22 cellular contexts compared by ENCODE assay signal in genomic region chr18:79940814-79941472, GRCh38. TPM values are rescaled to one million over a fixed set of nuclear protein-coding genes. Genes with fewer than 3 reads are reported as not detected.
A peak's percentile ranks its signal among the peaks of the same experiment; 100 is the strongest.
DNase-seq lines count a peak whose midpoint lies in the region; ATAC-seq and TF ChIP-seq lines count a peak whose summit lies in the region.
"Had no signal": no experiment of that assay in that cellular context is flagged by ENCODE, and none has a peak within 500 bp of the region (broad histone marks: within the 10 kb centered on the region; RNA-seq: fewer than 3 reads in every experiment).

No MANE protein-coding gene starts in this region.

- H3K4me3 Mint-ChIP-seq in activated naive CD8-positive, alpha-beta T cell treated with anti-CD3 and anti-CD28 coated beads, Interleukin-2, amount 10 ng/mL, durations not matched to agents 7 days and 5 days: no peak overlapping the region
- no peak overlapping the region for H3K4me3 Mint-ChIP-seq in activated naive CD8-positive, alpha-beta T cell treated with anti-CD3 and anti-CD28 coated beads, Interleukin-2, amount 50 U/mL, for 24 hours
- H3K4me3 Mint-ChIP-seq in activated T-cell treated with anti-CD3 and anti-CD28 coated beads, Interleukin-2, amount 50 U/mL, for 4 hours: no peak overlapping the region
- H3K4me3 Mint-ChIP-seq: activated CD8-positive, alpha-beta T cell treated with anti-CD3 and anti-CD28 coated beads, Interleukin-2, amount 10 ng/mL, durations not matched to agents 7 days and 5 days; activated naive CD8-positive, alpha-beta T cell; HFFc6; neural crest cell had no signal

- intact Hi-C loops in dorsolateral prefrontal cortex (cut with DNase I): loop anchor here in 1 of 2 donors (10.0 kb wide), 1 partner anchor 266 kb away; the partner anchor contains the start of gene CTDP1

- H3K36me3 Mint-ChIP-seq in activated naive CD8-positive, alpha-beta T cell treated with anti-CD3 and anti-CD28 coated beads, Interleukin-2, amount 10 ng/mL, durations not matched to agents 7 days and 5 days: peaks cover 45% of the 10 kb centered on the region
- H3K36me3 Mint-ChIP-seq in activated naive CD8-positive, alpha-beta T cell treated with anti-CD3 and anti-CD28 coated beads, Interleukin-2, amount 50 U/mL, for 24 hours (ENCODE audit: low read depth): peaks cover 38% of the 10 kb centered on the region
- H3K36me3 Mint-ChIP-seq in activated T-cell treated with anti-CD3 and anti-CD28 coated beads, Interleukin-2, amount 50 U/mL, for 4 hours (ENCODE audit: insufficient read depth): peaks cover 50% of the 10 kb centered on the region

- no peak for TF ChIP-seq POLR2A in upper lobe of left lung (IDR thresholded peaks at IDR 0.05)

- no peaks in the 10 kb centered on the region for H3K9me3 ChIP-seq in upper lobe of left lung
- H3K9me3 ChIP-seq: prostate gland had no signal

- peaks cover 12 to 46% (median 19%) of the 10 kb centered on the region in 4 donors for H3K4me1 ChIP-seq in upper lobe of left lung

- peaks cover 10 to 68% (median 30%) of the 10 kb centered on the region in 4 donors for H3K36me3 ChIP-seq in upper lobe of left lung
- H3K36me3 ChIP-seq: prostate gland had no signal

- POLR2A ChIA-PET in activated naive CD8-positive, alpha-beta T cell treated with anti-CD3 and anti-CD28 coated beads, Interleukin-2, amount 10 ng/mL, durations not matched to agents 7 days and 5 days (lab: Charles Lee): interaction anchor here (1.1 kb wide), 1 partner anchor 42 kb away, joined by 3 read pairs; no protein-coding TSS in a partner anchor

- H3K27ac Mint-ChIP-seq in activated naive CD8-positive, alpha-beta T cell treated with anti-CD3 and anti-CD28 coated beads, Interleukin-2, amount 10 ng/mL, durations not matched to agents 7 days and 5 days: no peak overlapping the region
- no peak overlapping the region for H3K27ac Mint-ChIP-seq in activated naive CD8-positive, alpha-beta T cell treated with anti-CD3 and anti-CD28 coated beads, Interleukin-2, amount 50 U/mL, for 24 hours
- H3K27ac Mint-ChIP-seq: activated CD8-positive, alpha-beta T cell treated with anti-CD3 and anti-CD28 coated beads, Interleukin-2, amount 10 ng/mL, durations not matched to agents 7 days and 5 days; activated naive CD8-positive, alpha-beta T cell; HFFc6 had no signal

- TF ChIP-seq EP300 in upper lobe of left lung (IDR thresholded peaks at IDR 0.05): no peak

- WGBS in upper lobe of left lung, 2 donors: 76 to 85% methylated on average over 16 to 17 of the region's 17 CpGs

- ATAC-seq in activated naive CD8-positive, alpha-beta T cell treated with anti-CD3 and anti-CD28 coated beads, Interleukin-2, amount 10 ng/mL, durations not matched to agents 7 days and 5 days (ENCODE audit: low read depth): no peak
- ATAC-seq in activated naive CD8-positive, alpha-beta T cell treated with anti-CD3 and anti-CD28 coated beads, Interleukin-2, amount 50 U/mL, for 24 hours: no peak
- no peak for ATAC-seq in omental fat pad (ENCODE audit: low FRiP score)
- no peak for ATAC-seq in upper lobe of left lung (ENCODE audit: low FRiP score in 2 of 2)
- no peak for ATAC-seq in activated T-cell treated with anti-CD3 and anti-CD28 coated beads, Interleukin-2, amount 50 U/mL, for 4 hours
- ATAC-seq: activated CD8-positive, alpha-beta T cell treated with anti-CD3 and anti-CD28 coated beads, Interleukin-2, amount 10 ng/mL, durations not matched to agents 7 days and 5 days had no signal

- H3K4me1 Mint-ChIP-seq in activated naive CD8-positive, alpha-beta T cell treated with anti-CD3 and anti-CD28 coated beads, Interleukin-2, amount 10 ng/mL, durations not matched to agents 7 days and 5 days: peaks cover 14% of the 10 kb centered on the region
- H3K4me1 Mint-ChIP-seq in activated naive CD8-positive, alpha-beta T cell treated with anti-CD3 and anti-CD28 coated beads, Interleukin-2, amount 50 U/mL, for 24 hours: peaks cover 23% of the 10 kb centered on the region
- peaks cover 23% of the 10 kb centered on the region for H3K4me1 Mint-ChIP-seq in activated T-cell treated with anti-CD3 and anti-CD28 coated beads, Interleukin-2, amount 50 U/mL, for 4 hours (ENCODE audit: low read depth)

- DNase-seq in activated naive CD8-positive, alpha-beta T cell treated with anti-CD3 and anti-CD28 coated beads, Interleukin-2, amount 10 ng/mL, durations not matched to agents 7 days and 5 days: peak; percentile 17
- no peak for DNase-seq in activated naive CD8-positive, alpha-beta T cell treated with anti-CD3 and anti-CD28 coated beads, Interleukin-2, amount 50 U/mL, for 24 hours
- DNase-seq in dorsolateral prefrontal cortex: peak in 7 of 10 donors; percentile 15 to 31 (median 24)
- peak; percentile 17 for DNase-seq in omental fat pad (ENCODE audit: low spot score)
- peak; percentile 16 to 48 for DNase-seq in upper lobe of left lung
- no peak for DNase-seq in occipital lobe (lab: John Stamatoyannopoulos, UW)
- no peak for DNase-seq in activated T-cell treated with anti-CD3 and anti-CD28 coated beads, Interleukin-2, amount 50 U/mL, for 4 hours
- DNase-seq in NCI-H2171 treated with DMSO at 0.1 percent for 48 hours (lab: John Stamatoyannopoulos, UW): no peak
- DNase-seq: activated CD8-positive, alpha-beta T cell treated with anti-CD3 and anti-CD28 coated beads, Interleukin-2, amount 10 ng/mL, durations not matched to agents 7 days and 5 days; brain microvascular endothelial cell; cortex of kidney; HFFc6; Kasumi-1; NCI-H1930; NCI-H2227 treated with DMSO at 0.1 percent for 48 hours; NCI-H774; stimulated activated CD4-positive, alpha-beta T cell treated with anti-CD3 and anti-CD28 coated beads, Interleukin-2, amount 100 ng/mL, for 48 hours; stimulated activated naive CD4-positive, alpha-beta T cell treated with Interleukin-2 at 50 U/mL for 16 hours had no signal

- H3K27ac ChIP-seq in dorsolateral prefrontal cortex (peak overlapping the region in 9 of 59 donors; percentile 9 to 69 (median 39)), upper lobe of left lung (peak overlapping the region in 1 of 4 donors; percentile 5)
- H3K27ac ChIP-seq: brain microvascular endothelial cell, prostate gland had no signal

- TF ChIP-seq CTCF in dorsolateral prefrontal cortex (IDR thresholded peaks at IDR 0.05 in 54 of 56, conservative IDR thresholded peaks at IDR 0.05 in 2 of 56; ENCODE audit: low read depth in 1 of 56, partially characterized antibody in 56 of 56) (no peak), omental fat pad (IDR thresholded peaks at IDR 0.05) (no peak), upper lobe of left lung (IDR thresholded peaks at IDR 0.05) (no peak)

- H3K27me3 ChIP-seq in dorsolateral prefrontal cortex (no peaks in the 10 kb centered on the region), upper lobe of left lung (no peaks in the 10 kb centered on the region)
- H3K27me3 ChIP-seq: brain microvascular endothelial cell had no signal

- H3K4me3 ChIP-seq in dorsolateral prefrontal cortex (no peak overlapping the region), upper lobe of left lung (no peak overlapping the region)
- H3K4me3 ChIP-seq: prostate gland, skin epidermis had no signal

- H3K27me3 Mint-ChIP-seq in activated naive CD8-positive, alpha-beta T cell treated with anti-CD3 and anti-CD28 coated beads, Interleukin-2, amount 10 ng/mL, durations not matched to agents 7 days and 5 days: no peaks in the 10 kb centered on the region
- no peaks in the 10 kb centered on the region for H3K27me3 Mint-ChIP-seq in activated naive CD8-positive, alpha-beta T cell treated with anti-CD3 and anti-CD28 coated beads, Interleukin-2, amount 50 U/mL, for 24 hours
- no peaks in the 10 kb centered on the region for H3K27me3 Mint-ChIP-seq in activated T-cell treated with anti-CD3 and anti-CD28 coated beads, Interleukin-2, amount 50 U/mL, for 4 hours (ENCODE audit: low read depth)
- H3K27me3 Mint-ChIP-seq: activated naive CD8-positive, alpha-beta T cell had no signal

- H3K9me3 Mint-ChIP-seq in activated naive CD8-positive, alpha-beta T cell treated with anti-CD3 and anti-CD28 coated beads, Interleukin-2, amount 10 ng/mL, durations not matched to agents 7 days and 5 days: no peaks in the 10 kb centered on the region
- H3K9me3 Mint-ChIP-seq in activated naive CD8-positive, alpha-beta T cell treated with anti-CD3 and anti-CD28 coated beads, Interleukin-2, amount 50 U/mL, for 24 hours: peaks cover 1% of the 10 kb centered on the region
- H3K9me3 Mint-ChIP-seq in activated T-cell treated with anti-CD3 and anti-CD28 coated beads, Interleukin-2, amount 50 U/mL, for 4 hours: peaks cover 4% of the 10 kb centered on the region
- H3K9me3 Mint-ChIP-seq: HFFc6, neural crest cell had no signal

RNA-seq across cellular contexts. Expression of gene SLC66A2, which starts 10.5 kb away (rescaled TPM):
- 10 to 100 TPM; 29.0 to 29.2 TPM for total RNA-seq in activated naive CD8-positive, alpha-beta T cell treated with anti-CD3 and anti-CD28 coated beads, Interleukin-2, amount 10 ng/mL, durations not matched to agents 7 days and 5 days
- total RNA-seq in dorsolateral prefrontal cortex: 100 to 1,000 TPM in 40 of 120 experiments, 10 to 100 TPM in 80; 48.9 to 138 (median 96.6) TPM
- 100 to 1,000 TPM in 2 of 4 donors, 10 to 100 TPM in 2; 69.4 to 176 (median 103) TPM for total RNA-seq in omental fat pad
- 10 to 100 TPM; 37.6 to 90.7 (median 66.5) TPM for total RNA-seq in upper lobe of left lung
- 31.0 TPM for total RNA-seq in occipital lobe
- 10 to 100 TPM; 33.7 to 38.7 (median 34.8) TPM for total RNA-seq in activated T-cell treated with anti-CD3 and anti-CD28 coated beads, Interleukin-2, amount 50 U/mL, for 4 hours

RNA-seq across cellular contexts. Expression of gene HSBP1L1, which starts 23.5 kb away (rescaled TPM):
- 10 to 100 TPM; 14.0 to 18.0 TPM for total RNA-seq in activated naive CD8-positive, alpha-beta T cell treated with anti-CD3 and anti-CD28 coated beads, Interleukin-2, amount 10 ng/mL, durations not matched to agents 7 days and 5 days
- 10 to 100 TPM in 105 of 120 experiments, 1 to 10 TPM in 15; 5.7 to 22.6 (median 13.2) TPM for total RNA-seq in dorsolateral prefrontal cortex
- 10 to 100 TPM; 13.2 to 20.1 (median 17.3) TPM for total RNA-seq in omental fat pad
- 10 to 100 TPM; 32.1 to 80.7 (median 43.8) TPM for total RNA-seq in upper lobe of left lung
- 2.5 TPM for total RNA-seq in occipital lobe
- total RNA-seq in activated T-cell treated with anti-CD3 and anti-CD28 coated beads, Interleukin-2, amount 50 U/mL, for 4 hours: 1 to 10 TPM; 1.5 to 4.8 (median 2.2) TPM

RNA-seq across cellular contexts. Expression of gene TXNL4A, which starts 47.4 kb away (rescaled TPM):
- total RNA-seq in activated naive CD8-positive, alpha-beta T cell treated with anti-CD3 and anti-CD28 coated beads, Interleukin-2, amount 10 ng/mL, durations not matched to agents 7 days and 5 days: 100 to 1,000 TPM; 106 to 107 TPM
- total RNA-seq in dorsolateral prefrontal cortex: 100 to 1,000 TPM in 43 of 120 experiments, 10 to 100 TPM in 77; 68.3 to 133 (median 95.2) TPM
- 10 to 100 TPM; 18.0 to 47.6 (median 33.6) TPM for total RNA-seq in omental fat pad
- total RNA-seq in upper lobe of left lung: 100 to 1,000 TPM in 1 of 6 donors, 10 to 100 TPM in 5; 11.5 to 101 (median 27.8) TPM
- total RNA-seq in occipital lobe: 36.7 TPM
- total RNA-seq in activated T-cell treated with anti-CD3 and anti-CD28 coated beads, Interleukin-2, amount 50 U/mL, for 4 hours: 100 to 1,000 TPM; 211 to 261 (median 247) TPM

Comparison
In these comparisons a context has a peak if more than half of its experiments do, and no peak if none do; other contexts are left out.
1. DNase-seq: peak in activated naive CD8-positive, alpha-beta T cell treated with anti-CD3 and anti-CD28 coated beads, Interleukin-2, amount 10 ng/mL, durations not matched to agents 7 days and 5 days (single experiment), dorsolateral prefrontal cortex (7 of 10), omental fat pad (single experiment) and upper lobe of left lung (2 of 2); none in activated naive CD8-positive, alpha-beta T cell treated with anti-CD3 and anti-CD28 coated beads, Interleukin-2, amount 50 U/mL, for 24 hours (single experiment), occipital lobe (single experiment), activated T-cell treated with anti-CD3 and anti-CD28 coated beads, Interleukin-2, amount 50 U/mL, for 4 hours (single experiment) and NCI-H2171 treated with DMSO at 0.1 percent for 48 hours (single experiment).